In the genomic region with DNA sequence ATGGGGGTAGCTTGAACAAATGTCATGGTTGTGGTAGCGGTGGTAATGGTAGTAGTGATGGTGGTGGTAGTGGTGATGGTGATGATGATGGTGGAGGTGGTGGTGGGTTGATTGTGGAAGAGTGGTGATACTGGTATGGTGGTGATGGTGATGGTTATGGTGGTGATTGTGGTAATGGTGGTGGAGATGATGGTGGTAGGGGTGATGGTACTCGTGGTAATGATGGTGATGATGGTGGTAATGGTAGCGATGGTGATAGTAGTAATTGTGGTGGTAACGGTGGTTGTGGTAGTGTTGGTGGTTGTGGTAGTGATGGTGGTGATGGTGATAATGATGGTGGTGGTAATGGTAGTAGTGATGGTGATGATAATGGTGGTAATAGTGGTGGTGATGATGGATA, we compare ENCODE assay signal across 1 cellular context.
TF ChIP-seq lines count a peak whose summit lies in the region.

No MANE protein-coding gene starts in this region.

TF ChIP-seq in IMR-90, 13 proteins besides CTCF, POLR2A, EP300 and RAD21 (continued from another document):
- TF ChIP-seq, protein P1, sequence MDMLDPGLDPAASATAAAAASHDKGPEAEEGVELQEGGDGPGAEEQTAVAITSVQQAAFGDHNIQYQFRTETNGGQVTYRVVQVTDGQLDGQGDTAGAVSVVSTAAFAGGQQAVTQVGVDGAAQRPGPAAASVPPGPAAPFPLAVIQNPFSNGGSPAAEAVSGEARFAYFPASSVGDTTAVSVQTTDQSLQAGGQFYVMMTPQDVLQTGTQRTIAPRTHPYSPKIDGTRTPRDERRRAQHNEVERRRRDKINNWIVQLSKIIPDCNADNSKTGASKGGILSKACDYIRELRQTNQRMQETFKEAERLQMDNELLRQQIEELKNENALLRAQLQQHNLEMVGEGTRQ (IDR thresholded peaks at IDR 0.05; ENCODE audit: low read depth, low read length), result no peak
- TF ChIP-seq SMC3 (IDR thresholded peaks at IDR 0.05; ENCODE audit: low read depth, low read length) (no peak), FOS (IDR thresholded peaks at IDR 0.05; ENCODE audit: low read depth, low read length) (no peak), CHD1 (IDR thresholded peaks at IDR 0.05; ENCODE audit: low read depth, low read length) (no peak), MAFK (IDR thresholded peaks at IDR 0.05; ENCODE audit: low read depth, low read length) (no peak), RCOR1 (IDR thresholded peaks at IDR 0.05; ENCODE audit: insufficient replicate concordance, low read length) (no peak)
- TF ChIP-seq, protein P2, sequence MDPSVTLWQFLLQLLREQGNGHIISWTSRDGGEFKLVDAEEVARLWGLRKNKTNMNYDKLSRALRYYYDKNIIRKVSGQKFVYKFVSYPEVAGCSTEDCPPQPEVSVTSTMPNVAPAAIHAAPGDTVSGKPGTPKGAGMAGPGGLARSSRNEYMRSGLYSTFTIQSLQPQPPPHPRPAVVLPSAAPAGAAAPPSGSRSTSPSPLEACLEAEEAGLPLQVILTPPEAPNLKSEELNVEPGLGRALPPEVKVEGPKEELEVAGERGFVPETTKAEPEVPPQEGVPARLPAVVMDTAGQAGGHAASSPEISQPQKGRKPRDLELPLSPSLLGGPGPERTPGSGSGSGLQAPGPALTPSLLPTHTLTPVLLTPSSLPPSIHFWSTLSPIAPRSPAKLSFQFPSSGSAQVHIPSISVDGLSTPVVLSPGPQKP (IDR thresholded peaks at IDR 0.05; ENCODE audit: borderline replicate concordance, low read depth, low read length), result no peak
